ENCODE assay signal across 8 cellular contexts in the genomic region with DNA sequence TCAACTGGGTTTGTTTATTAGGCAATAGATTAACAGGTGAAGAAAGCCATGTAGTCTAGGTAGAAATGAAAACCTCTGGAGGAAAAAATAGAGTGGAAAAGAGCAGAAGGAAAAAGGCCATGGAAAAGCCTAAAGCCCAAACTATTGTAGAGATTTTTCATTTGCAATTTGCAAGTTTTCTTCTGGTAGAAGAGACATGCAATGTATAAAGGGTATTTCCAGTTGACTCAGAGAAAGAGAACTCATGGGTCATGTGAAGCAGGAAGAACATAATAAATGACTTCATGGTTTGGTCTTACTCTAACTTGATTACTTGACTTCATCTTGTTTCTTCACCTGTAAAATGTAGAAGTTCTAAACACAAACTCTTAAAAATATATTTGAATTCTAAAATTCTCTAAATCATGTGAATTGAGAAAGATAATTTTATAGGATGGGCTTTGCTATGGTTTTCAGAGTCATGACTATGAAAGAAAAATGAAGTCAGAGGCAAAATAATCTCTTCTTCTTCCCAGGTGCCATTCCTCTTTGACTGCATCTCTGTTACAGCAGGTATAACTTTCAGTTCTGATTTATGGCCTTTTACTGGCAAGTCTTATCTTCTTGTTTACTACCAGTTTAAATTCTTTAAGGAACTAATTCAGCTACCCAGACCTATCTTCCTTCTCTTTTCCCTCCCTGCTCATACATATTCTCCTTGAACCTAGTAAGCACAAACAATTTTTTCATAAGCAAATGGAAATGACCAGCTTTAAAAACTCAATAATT. TPM values are rescaled to one million over a fixed set of nuclear protein-coding genes. Genes with fewer than 3 reads are reported as not detected.
A peak's percentile ranks its signal among the peaks of the same experiment; 100 is the strongest.
DNase-seq lines count a peak whose midpoint lies in the region; ATAC-seq lines count a peak whose summit lies in the region.

No MANE protein-coding gene starts in this region.

- ATAC-seq in GM19397 (IDR thresholded peaks at IDR 0.05; ENCODE audit: unreplicated experiment) (peak; percentile 77), HG03139 (IDR thresholded peaks at IDR 0.05; ENCODE audit: unreplicated experiment) (peak; percentile 73)

- DNase-seq in CD1c-positive myeloid dendritic cell (ENCODE audit: extremely low spot score) (peak; percentile 72), dermis blood vessel endothelial cell (peak; percentile 65), amniotic stem cell (lab: John Stamatoyannopoulos, UW) (no peak), NOMO-1 treated with dmso at 0.1 percent for 144 hours (lab: John Stamatoyannopoulos, UW; ENCODE audit: unreplicated experiment) (no peak), NCI-H2029 (lab: John Stamatoyannopoulos, UW) (no peak), NCI-H1436 treated with DMSO at 0.1 percent for 48 hours (lab: John Stamatoyannopoulos, UW) (no peak)

RNA-seq across cellular contexts. Expression of a gene that starts 47.8 kb away (rescaled TPM):
- 0.74 and 3.4 TPM in 2 replicates for total RNA-seq in dermis blood vessel endothelial cell

Comparison
In these comparisons a context has a peak if more than half of its experiments do, and no peak if none do; other contexts are left out.
1. DNase-seq: peak in CD1c-positive myeloid dendritic cell (single experiment) and dermis blood vessel endothelial cell (single experiment); none in amniotic stem cell (single experiment), NOMO-1 treated with dmso at 0.1 percent for 144 hours (single experiment), NCI-H2029 (single experiment) and NCI-H1436 treated with DMSO at 0.1 percent for 48 hours (single experiment).